In genomic region chr10:103493911-103494877, GRCh38 we compare ENCODE assay signal across 1 cellular context.
TF ChIP-seq lines count a peak whose summit lies in the region.

No MANE protein-coding gene starts in this region.

TF ChIP-seq in HepG2, 621 proteins besides CTCF, POLR2A, EP300 and RAD21:
- TF ChIP-seq RXRA (CRISPR knock-in tag; IDR thresholded peaks at IDR 0.05) (no peak), EZH2 (conservative IDR thresholded peaks at IDR 0.05; ENCODE audit: low read depth, low read length) (peak; percentile 85; the same call in 1 of the 2 replicates)
